ENCODE assay signal across 14 cellular contexts in the genomic region with DNA sequence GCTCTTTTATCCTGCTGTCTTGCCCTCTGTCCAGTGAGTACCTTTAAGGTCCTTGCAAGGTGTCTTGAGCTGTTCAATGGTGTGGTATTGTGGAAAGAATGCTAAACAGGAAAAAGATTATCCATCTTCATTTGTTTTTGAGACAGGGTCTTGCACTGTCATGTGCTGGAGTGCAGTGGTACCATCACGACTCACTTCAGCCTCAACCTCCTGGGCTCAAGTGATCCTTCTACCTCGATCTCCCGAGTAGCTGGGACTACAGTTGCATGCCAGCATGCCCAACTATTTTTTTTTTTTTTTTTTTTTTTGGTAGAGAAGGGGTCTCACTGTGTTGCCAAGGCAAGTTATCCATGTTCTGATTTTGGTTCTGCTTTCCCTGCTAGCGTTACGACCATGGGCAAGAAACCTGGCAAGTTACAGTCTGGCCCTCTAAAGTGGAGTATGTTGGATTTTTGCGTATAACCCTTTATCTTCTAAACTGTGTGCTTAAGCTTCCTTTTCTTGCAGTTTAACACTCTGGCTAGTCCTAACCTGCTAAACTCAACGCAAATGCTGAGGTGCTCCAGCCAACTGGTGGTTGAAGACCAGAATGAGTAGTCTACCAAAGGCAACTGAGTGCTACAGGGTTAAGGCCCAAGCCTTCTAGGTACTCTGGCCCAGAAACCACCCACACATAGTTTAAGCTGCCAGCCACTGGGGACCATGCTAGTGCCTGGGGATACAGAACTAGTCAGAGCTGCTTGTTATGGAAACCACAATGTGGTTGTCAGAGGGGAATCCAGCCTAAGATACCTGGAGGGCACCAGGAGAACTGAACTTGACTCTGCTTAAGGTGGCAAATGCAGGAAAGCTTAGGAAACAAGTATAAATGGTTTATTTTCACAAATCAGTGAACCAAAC. TPM values are rescaled to one million over a fixed set of nuclear protein-coding genes. Genes with fewer than 3 reads are reported as not detected.
DNase-seq lines count a peak whose midpoint lies in the region; ATAC-seq and TF ChIP-seq lines count a peak whose summit lies in the region.
"Had no signal": no experiment of that assay in that cellular context is flagged by ENCODE, and none has a peak within 500 bp of the region (broad histone marks: within the 10 kb centered on the region; RNA-seq: fewer than 3 reads in every experiment).

No MANE protein-coding gene starts in this region.

- H3K27ac Mint-ChIP-seq in natural killer cell treated with Interleukin-12 subunit alpha and Interleukin-12 subunit beta and Interleukin-15 and Interleukin-18, amount 100 ng/mL, for 72 hours, result peak overlapping the region; percentile 36 to 75
- H3K27ac Mint-ChIP-seq in natural killer cell (no peak overlapping the region), chondrocyte (ENCODE audit: unreplicated experiment) (peak overlapping the region; percentile 27)
- H3K27ac Mint-ChIP-seq in stimulated activated naive B cell treated with anti-CD40 and anti-IgM and Interleukin-4, amounts not matched to agents 10 μg/mL and 1 μg/mL and 100 μg/mL, for 72 hours, result peak overlapping the region; percentile 82

- in situ Hi-C loops in SK-MEL-5 (cut with HindIII; ENCODE audit: low pct_unique_long_range_greater_than_20kb, low sequenced_read_pairs), result no loop called here

- H3K27ac ChIP-seq in substantia nigra (ENCODE audit: low read depth, low read length, poor library complexity, severe bottlenecking), result no peak overlapping the region
- H3K27ac ChIP-seq: SJCRH30, VCaP had no signal

- H3K36me3 Mint-ChIP-seq in natural killer cell treated with Interleukin-12 subunit alpha and Interleukin-12 subunit beta and Interleukin-15 and Interleukin-18, amount 100 ng/mL, for 72 hours, result peaks cover 44% of the 10 kb centered on the region
- peaks cover 16% of the 10 kb centered on the region for H3K36me3 Mint-ChIP-seq in natural killer cell
- H3K36me3 Mint-ChIP-seq in chondrocyte (ENCODE audit: low read depth), result peaks cover 33% of the 10 kb centered on the region
- H3K36me3 Mint-ChIP-seq in stimulated activated naive B cell treated with anti-CD40 and anti-IgM and Interleukin-4, amounts not matched to agents 10 μg/mL and 1 μg/mL and 100 μg/mL, for 72 hours, result peaks cover 65 to 82% of the 10 kb centered on the region in 2 donors

- H3K4me1 Mint-ChIP-seq in natural killer cell treated with Interleukin-12 subunit alpha and Interleukin-12 subunit beta and Interleukin-15 and Interleukin-18, amount 100 ng/mL, for 72 hours (ENCODE audit: low read depth in 2 of 2), result peaks cover 39 to 42% of the 10 kb centered on the region in 2 donors
- H3K4me1 Mint-ChIP-seq in natural killer cell (peaks cover 41 to 42% of the 10 kb centered on the region in 2 donors), chondrocyte (ENCODE audit: low read depth) (peaks cover 37% of the 10 kb centered on the region)
- H3K4me1 Mint-ChIP-seq in stimulated activated naive B cell treated with anti-CD40 and anti-IgM and Interleukin-4, amounts not matched to agents 10 μg/mL and 1 μg/mL and 100 μg/mL, for 72 hours, result peaks cover 40 to 69% of the 10 kb centered on the region in 2 donors

- TF ChIP-seq CTCF in natural killer cell (IDR thresholded peaks at IDR 0.05), result no peak
- no peak for TF ChIP-seq CTCF in chondrocyte (IDR thresholded peaks at IDR 0.05)

- peak overlapping the region; percentile 39 for H3K4me3 Mint-ChIP-seq in natural killer cell treated with Interleukin-12 subunit alpha and Interleukin-12 subunit beta and Interleukin-15 and Interleukin-18, amount 100 ng/mL, for 72 hours
- no peak overlapping the region for H3K4me3 Mint-ChIP-seq in natural killer cell
- no peak overlapping the region for H3K4me3 Mint-ChIP-seq in chondrocyte (ENCODE audit: unreplicated experiment)
- H3K4me3 Mint-ChIP-seq in stimulated activated naive B cell treated with anti-CD40 and anti-IgM and Interleukin-4, amounts not matched to agents 10 μg/mL and 1 μg/mL and 100 μg/mL, for 72 hours, result peak overlapping the region; percentile 73 to 74

- H3K9me3 Mint-ChIP-seq in natural killer cell treated with Interleukin-12 subunit alpha and Interleukin-12 subunit beta and Interleukin-15 and Interleukin-18, amount 100 ng/mL, for 72 hours, result no peaks in the 10 kb centered on the region
- H3K9me3 Mint-ChIP-seq in natural killer cell (no peaks in the 10 kb centered on the region), chondrocyte (ENCODE audit: low read depth) (no peaks in the 10 kb centered on the region)
- no peaks in the 10 kb centered on the region for H3K9me3 Mint-ChIP-seq in stimulated activated naive B cell treated with anti-CD40 and anti-IgM and Interleukin-4, amounts not matched to agents 10 μg/mL and 1 μg/mL and 100 μg/mL, for 72 hours

- no peaks in the 10 kb centered on the region for H3K27me3 Mint-ChIP-seq in natural killer cell treated with Interleukin-12 subunit alpha and Interleukin-12 subunit beta and Interleukin-15 and Interleukin-18, amount 100 ng/mL, for 72 hours
- H3K27me3 Mint-ChIP-seq in natural killer cell (ENCODE audit: low read depth in 2 of 2) (no peaks in the 10 kb centered on the region), chondrocyte (ENCODE audit: low read depth) (no peaks in the 10 kb centered on the region)
- H3K27me3 Mint-ChIP-seq in stimulated activated naive B cell treated with anti-CD40 and anti-IgM and Interleukin-4, amounts not matched to agents 10 μg/mL and 1 μg/mL and 100 μg/mL, for 72 hours, result no peaks in the 10 kb centered on the region

- intact Hi-C loops in natural killer cell (cut with micrococcal nuclease), result no loop called here

- peak; percentile 65 to 77 for ATAC-seq in natural killer cell treated with Interleukin-12 subunit alpha and Interleukin-12 subunit beta and Interleukin-15 and Interleukin-18, amount 100 ng/mL, for 72 hours
- ATAC-seq in natural killer cell, result no peak
- peak; percentile 99 for ATAC-seq in stimulated activated naive B cell treated with anti-CD40 and anti-IgM and Interleukin-4, amounts not matched to agents 10 μg/mL and 1 μg/mL and 100 μg/mL, for 72 hours (replicated peaks)

- no peak for DNase-seq in natural killer cell treated with Interleukin-12 subunit alpha and Interleukin-12 subunit beta and Interleukin-15 and Interleukin-18, amount 100 ng/mL, for 72 hours (ENCODE audit: low spot score)
- no peak for DNase-seq in natural killer cell
- DNase-seq in SK-MEL-5 (ENCODE audit: low read depth, low spot score), result peak; percentile 15
- no peak for DNase-seq in chondrocyte (ENCODE audit: low spot score)
- DNase-seq in stimulated activated naive B cell treated with anti-CD40 and anti-IgM and Interleukin-4, amounts not matched to agents 10 μg/mL and 1 μg/mL and 100 μg/mL, for 72 hours, result peak; percentile 68
- no peak for DNase-seq in Kasumi-1 (lab: John Stamatoyannopoulos, UW)
- no peak for DNase-seq in substantia nigra (lab: John Stamatoyannopoulos, UW)
- DNase-seq in OCI-M2 (lab: John Stamatoyannopoulos, UW; ENCODE audit: unreplicated experiment), result no peak
- DNase-seq: activated effector memory CD4-positive, alpha-beta T cell treated with Interleukin-2 at 50 U/mL for 16 hours; DMS53; effector CD8-positive, alpha-beta T cell; NCI-H2107; SJCRH30 had no signal

RNA-seq across cellular contexts. Expression of a gene that starts 7.9 kb away (rescaled TPM):
- total RNA-seq in natural killer cell treated with Interleukin-12 subunit alpha and Interleukin-12 subunit beta and Interleukin-15 and Interleukin-18, amount 100 ng/mL, for 72 hours, result 100 to 1,000 TPM; 560 to 666 TPM
- total RNA-seq in natural killer cell (100 to 1,000 TPM; 609 to 795 (median 740) TPM), chondrocyte (485 to 589 TPM (median 492 TPM) in 3 replicates)
- 1,891 and 1,988 TPM in 2 replicates for total RNA-seq in SK-MEL-5 (2014; rRNA removed; shearing (Covaris generic))
- 1,156 and 1,453 TPM in 2 replicates for polyA plus RNA-seq in SK-MEL-5 (2015; cell fraction: cytosol; rRNA removed)
- 317 and 370 TPM in 2 replicates for polyA plus RNA-seq in SK-MEL-5 (2015; cell fraction: nucleus; rRNA removed)

RNA-seq across cellular contexts. Expression of a gene that starts 43.7 kb away (rescaled TPM):
- total RNA-seq in natural killer cell treated with Interleukin-12 subunit alpha and Interleukin-12 subunit beta and Interleukin-15 and Interleukin-18, amount 100 ng/mL, for 72 hours, result 10 to 100 TPM; 74.7 to 84.5 TPM
- 10 to 100 TPM; 28.7 to 48.2 (median 36.9) TPM for total RNA-seq in natural killer cell
- 48.0 and 53.4 TPM in 2 replicates for total RNA-seq in SK-MEL-5 (2014; rRNA removed; shearing (Covaris generic))
- polyA plus RNA-seq in SK-MEL-5 (2015; cell fraction: cytosol; rRNA removed), result 44.7 and 57.7 TPM in 2 replicates
- polyA plus RNA-seq in SK-MEL-5 (2015; cell fraction: nucleus; rRNA removed), result 23.8 and 25.4 TPM in 2 replicates
- 41.7 to 47.8 TPM (median 42.9 TPM) in 3 replicates for total RNA-seq in chondrocyte

Comparison
In these comparisons a context has a peak if more than half of its experiments do, and no peak if none do; other contexts are left out.
1. ATAC-seq: peak in natural killer cell treated with Interleukin-12 subunit alpha and Interleukin-12 subunit beta and Interleukin-15 and Interleukin-18, amount 100 ng/mL, for 72 hours (2 of 2) and stimulated activated naive B cell treated with anti-CD40 and anti-IgM and Interleukin-4, amounts not matched to agents 10 μg/mL and 1 μg/mL and 100 μg/mL, for 72 hours (2 of 2); none in natural killer cell (0 of 3).
2. H3K27ac Mint-ChIP-seq: peak in natural killer cell treated with Interleukin-12 subunit alpha and Interleukin-12 subunit beta and Interleukin-15 and Interleukin-18, amount 100 ng/mL, for 72 hours (2 of 2), chondrocyte (single experiment) and stimulated activated naive B cell treated with anti-CD40 and anti-IgM and Interleukin-4, amounts not matched to agents 10 μg/mL and 1 μg/mL and 100 μg/mL, for 72 hours (single experiment); none in natural killer cell (0 of 2).
3. H3K4me3 Mint-ChIP-seq: peak in natural killer cell treated with Interleukin-12 subunit alpha and Interleukin-12 subunit beta and Interleukin-15 and Interleukin-18, amount 100 ng/mL, for 72 hours (single experiment) and stimulated activated naive B cell treated with anti-CD40 and anti-IgM and Interleukin-4, amounts not matched to agents 10 μg/mL and 1 μg/mL and 100 μg/mL, for 72 hours (2 of 2); none in natural killer cell (single experiment) and chondrocyte (single experiment).
4. DNase-seq: peak in SK-MEL-5 (single experiment) and stimulated activated naive B cell treated with anti-CD40 and anti-IgM and Interleukin-4, amounts not matched to agents 10 μg/mL and 1 μg/mL and 100 μg/mL, for 72 hours (single experiment); none in natural killer cell treated with Interleukin-12 subunit alpha and Interleukin-12 subunit beta and Interleukin-15 and Interleukin-18, amount 100 ng/mL, for 72 hours (single experiment), natural killer cell (single experiment), chondrocyte (single experiment), Kasumi-1 (0 of 2), substantia nigra (0 of 49) and OCI-M2 (single experiment).